4 cellular contexts compared by ENCODE assay signal in the genomic region with DNA sequence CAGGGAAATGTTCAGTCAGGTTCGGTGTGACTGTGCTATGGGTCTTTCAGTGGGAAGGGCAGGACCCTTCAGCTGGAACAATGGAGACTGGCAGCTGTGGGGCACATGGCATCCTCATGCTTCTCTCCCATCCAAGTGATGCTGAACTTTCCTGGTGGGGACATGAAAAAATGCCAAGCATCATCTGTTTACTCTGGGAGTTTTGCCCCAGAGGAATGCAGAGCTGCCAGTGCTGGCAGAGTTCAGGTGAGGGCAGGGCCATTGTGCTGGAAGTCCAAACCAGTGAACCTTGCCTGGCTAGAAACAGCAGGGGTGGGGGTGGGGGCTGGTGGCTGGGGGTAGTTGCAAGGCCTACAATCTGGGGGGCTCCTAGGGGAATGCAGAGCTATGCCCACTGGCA.
"Had no signal": no experiment of that assay in that cellular context is flagged by ENCODE, and none has a peak within 500 bp of the region (broad histone marks: within the 10 kb centered on the region; RNA-seq: fewer than 3 reads in every experiment).

No MANE protein-coding gene starts in this region.

- H3K27me3 Mint-ChIP-seq: IgD-negative memory B cell had no signal

- H3K4me1 Mint-ChIP-seq: GM23338, H9, IgD-negative memory B cell had no signal

- H3K4me2 ChIP-seq: GM23338 had no signal

- H3K27ac Mint-ChIP-seq: GM23338, H9, IgD-negative memory B cell had no signal

- H3K4me3 ChIP-seq: GM23338 had no signal

- H3K36me3 Mint-ChIP-seq: IgD-negative memory B cell had no signal

- H3K4me3 Mint-ChIP-seq: GM23338, H9, IgD-negative memory B cell had no signal

- DNase-seq: H9, HCEC 1CT had no signal

- H2AFZ ChIP-seq: GM23338 had no signal

- ATAC-seq: GM23338 had no signal
